In the genomic region with DNA sequence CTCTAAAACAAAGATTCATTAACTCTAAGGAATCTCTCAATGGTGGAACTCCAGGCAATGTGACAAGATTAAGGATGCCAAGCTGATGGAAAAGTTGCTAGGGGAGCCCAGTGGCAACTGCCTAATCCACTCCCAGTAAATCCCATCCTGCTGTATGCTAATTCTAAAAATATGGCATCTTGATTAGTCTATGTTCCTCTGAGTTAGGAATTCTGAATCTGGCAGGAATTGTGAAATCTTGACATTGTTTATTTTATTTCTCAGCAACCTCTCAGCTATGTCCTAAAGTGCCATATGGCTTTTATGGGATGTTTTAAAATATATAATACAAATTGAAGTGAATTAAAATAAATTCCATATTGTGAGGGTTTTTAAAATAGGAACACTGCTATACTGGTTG, we compare ENCODE assay signal across 26 cellular contexts.
DNase-seq lines count a peak whose midpoint lies in the region; ATAC-seq and TF ChIP-seq lines count a peak whose summit lies in the region.
"Had no signal": no experiment of that assay in that cellular context is flagged by ENCODE, and none has a peak within 500 bp of the region (broad histone marks: within the 10 kb centered on the region; RNA-seq: fewer than 3 reads in every experiment).

No MANE protein-coding gene starts in this region.

- in situ Hi-C loops in astrocyte of the spinal cord (cut with HindIII; ENCODE audit: low sequenced_read_pairs): no loop called here

- H3K27me3 ChIP-seq in body of pancreas (no peaks in the 10 kb centered on the region), prostate gland (replicated peaks; ENCODE audit: insufficient read depth) (no peaks in the 10 kb centered on the region)
- H3K27me3 ChIP-seq: gastrocnemius medialis, ovary, tibial artery had no signal

- no peaks in the 10 kb centered on the region for H3K9me3 ChIP-seq in body of pancreas
- H3K9me3 ChIP-seq in prostate gland: no peaks in the 10 kb centered on the region
- H3K9me3 ChIP-seq: gastrocnemius medialis, ovary, tibial artery had no signal

- TF ChIP-seq POLR2A in body of pancreas (IDR thresholded peaks at IDR 0.05) (no peak), prostate gland (IDR thresholded peaks at IDR 0.05) (no peak)

- TF ChIP-seq CTCF in astrocyte of the spinal cord (IDR thresholded peaks at IDR 0.05; ENCODE audit: low read depth, low read length) (no peak), fibroblast of villous mesenchyme (IDR thresholded peaks at IDR 0.05; ENCODE audit: insufficient read depth, low read depth, low read length) (no peak), retinal pigment epithelial cell (conservative IDR thresholded peaks at IDR 0.05; ENCODE audit: low read depth, low read length) (no peak), body of pancreas (IDR thresholded peaks at IDR 0.05) (no peak), prostate gland (IDR thresholded peaks at IDR 0.05) (no peak)

- no peak overlapping the region for H3K27ac ChIP-seq in body of pancreas
- H3K27ac ChIP-seq in prostate gland: no peak overlapping the region
- H3K27ac ChIP-seq: C4-2B, KMS-11, ovary, tibial artery had no signal

- ATAC-seq in body of pancreas: no peak
- ATAC-seq: effector memory CD8-positive, alpha-beta T cell; gastrocnemius medialis; left colon; right cardiac atrium had no signal

- no peaks in the 10 kb centered on the region for H3K36me3 ChIP-seq in body of pancreas (replicated peaks in 1 of 2; ENCODE audit: insufficient read depth in 1 of 2, low read depth in 2 of 2)
- H3K36me3 ChIP-seq in prostate gland: no peaks in the 10 kb centered on the region
- H3K36me3 ChIP-seq: gastrocnemius medialis, ovary, tibial artery had no signal

- DNase-seq in EH (ENCODE audit: low read depth) (peak; percentile 30), astrocyte of the spinal cord (ENCODE audit: low read depth, low spot score) (peak; percentile 5), fibroblast of villous mesenchyme (ENCODE audit: low read depth) (peak; percentile 20), retinal pigment epithelial cell (ENCODE audit: low read depth) (peak; percentile 88), body of pancreas (no peak), prostate gland (ENCODE audit: low spot score) (no peak)
- no peak for DNase-seq in stimulated activated CD4-positive, alpha-beta T cell treated with anti-CD3 and anti-CD28 coated beads, Interleukin-1b, Interleukin-23, amount 100 ng/mL, for 48 hours
- DNase-seq: activated CD8-positive, alpha-beta memory T cell treated with anti-CD3 and anti-CD28 coated beads, Interleukin-2, amount 50 U/mL, for 48 hours; activated CD8-positive, alpha-beta T cell treated with anti-CD3 and anti-CD28 coated beads for 36 hours; activated naive CD4-positive, alpha-beta T cell treated with Interleukin-2 at 50 U/mL for 16 hours; amniotic stem cell; cortex of kidney; effector memory CD8-positive, alpha-beta T cell; gastrocnemius medialis; H7; left colon; NCI-H1436; NCI-H345; nephron progenitor cell; ovary; right cardiac atrium; SIG-M5; stimulated activated CD4-positive, alpha-beta T cell treated with anti-CD3 and anti-CD28 coated beads, Interleukin-2, amount 100 ng/mL, for 48 hours; tibial artery had no signal

- intact Hi-C loops in body of pancreas (cut with DNase I): no loop called here
- intact Hi-C loops in prostate gland (cut with DNase I): no loop called here

- H3K4me1 ChIP-seq in body of pancreas: no peaks in the 10 kb centered on the region
- H3K4me1 ChIP-seq in prostate gland (replicated peaks): no peaks in the 10 kb centered on the region
- H3K4me1 ChIP-seq: gastrocnemius medialis, tibial artery had no signal

- no peak overlapping the region for H3K4me3 ChIP-seq in astrocyte of the spinal cord (ENCODE audit: low read depth, low read length)
- H3K4me3 ChIP-seq in fibroblast of villous mesenchyme (ENCODE audit: low read depth, low read length): no peak overlapping the region
- no peak overlapping the region for H3K4me3 ChIP-seq in retinal pigment epithelial cell (ENCODE audit: low read length)
- H3K4me3 ChIP-seq in body of pancreas: no peak overlapping the region
- no peak overlapping the region for H3K4me3 ChIP-seq in prostate gland
- H3K4me3 ChIP-seq: gastrocnemius medialis, ovary, tibial artery had no signal

Comparison
In these comparisons a context has a peak if more than half of its experiments do, and no peak if none do; other contexts are left out.
1. DNase-seq: peak in EH (single experiment), astrocyte of the spinal cord (single experiment), fibroblast of villous mesenchyme (single experiment) and retinal pigment epithelial cell (single experiment); none in body of pancreas (0 of 4), prostate gland (single experiment) and stimulated activated CD4-positive, alpha-beta T cell treated with anti-CD3 and anti-CD28 coated beads, Interleukin-1b, Interleukin-23, amount 100 ng/mL, for 48 hours (single experiment).